In the genomic region with DNA sequence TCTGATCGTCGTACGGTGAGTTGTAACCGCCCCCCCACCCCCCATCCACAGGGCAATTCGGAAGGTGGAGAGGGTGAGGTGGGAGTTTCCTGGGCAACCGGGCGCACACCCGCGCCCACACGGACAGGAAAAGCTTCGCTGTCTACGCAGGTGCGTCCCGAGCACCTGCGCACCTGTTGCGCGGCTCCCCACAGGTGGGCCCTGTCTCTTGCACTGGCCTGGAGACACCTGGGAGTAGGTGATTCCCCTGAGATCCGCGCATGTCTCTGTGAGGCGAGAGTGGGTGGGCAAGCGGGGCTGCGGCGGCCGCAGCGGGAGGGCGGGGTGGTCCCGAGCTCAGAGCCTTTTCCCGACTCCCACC, we compare ENCODE assay signal across 8 cellular contexts. TPM values are rescaled to one million over a fixed set of nuclear protein-coding genes. Genes with fewer than 3 reads are reported as not detected.
DNase-seq lines count a peak whose midpoint lies in the region; ATAC-seq and TF ChIP-seq lines count a peak whose summit lies in the region.

No MANE protein-coding gene starts in this region.

- no peak for TF ChIP-seq POLR2A in Peyer's patch (IDR thresholded peaks at IDR 0.05)

- POLR2A ChIA-PET in HEK293T (lab: Yijun Ruan, JAX) = no interaction called here

- no peak for TF ChIP-seq CTCF in Peyer's patch (IDR thresholded peaks at IDR 0.05)

- 6% methylated on average over 28 of the region's 28 CpGs for WGBS in right cardiac atrium

- no peaks in the 10 kb centered on the region for H3K36me3 ChIP-seq in Peyer's patch

- DNase-seq in right cardiac atrium = no peak
- DNase-seq in cardiac septum (ENCODE audit: low spot score) = no peak
- DNase-seq in Peyer's patch = no peak
- DNase-seq in left lobe of liver (ENCODE audit: low spot score) = no peak
- DNase-seq in HEK293T (ENCODE audit: extremely low spot score) = no peak
- DNase-seq in activated CD4-positive, CD25-positive, alpha-beta regulatory T cell (lab: John Stamatoyannopoulos, UW) = no peak
- no peak for DNase-seq in DMS 273 (lab: John Stamatoyannopoulos, UW; ENCODE audit: unreplicated experiment)

- H3K4me1 ChIP-seq in right cardiac atrium (ENCODE audit: control insufficient read depth, insufficient read depth, low read length) = no peaks in the 10 kb centered on the region
- peaks cover 3 to 15% (median 6%) of the 10 kb centered on the region in 4 donors for H3K4me1 ChIP-seq in Peyer's patch

- H3K4me3 ChIP-seq in right cardiac atrium (ENCODE audit: low read length) (peak overlapping the region; percentile 75), Peyer's patch (peak overlapping the region; percentile 18 to 60 (median 56))

- H3K27me3 ChIP-seq in right cardiac atrium (ENCODE audit: control insufficient read depth, insufficient read depth) (no peaks in the 10 kb centered on the region), Peyer's patch (peaks cover 0 to 19% of the 10 kb centered on the region in 2 donors)

- ATAC-seq in right cardiac atrium (peak in 1 of 2 donors; percentile 10), left lobe of liver (peak; percentile 13), GM21360 (IDR thresholded peaks at IDR 0.05; ENCODE audit: unreplicated experiment) (no peak)

- H3K27ac ChIP-seq in right cardiac atrium (ENCODE audit: low read length) (no peak overlapping the region), Peyer's patch (peak overlapping the region in 1 of 4 donors; percentile 42)

- CTCF ChIA-PET in HEK293T (lab: Yijun Ruan, JAX) = no interaction called here

- intact Hi-C loops in right cardiac atrium (cut with DNase I) (no loop called here), cardiac septum (cut with DNase I) (no loop called here)

- H3K9me3 ChIP-seq in right cardiac atrium (ENCODE audit: control insufficient read depth, low read length) (no peaks in the 10 kb centered on the region), Peyer's patch (no peaks in the 10 kb centered on the region)

TF ChIP-seq in HEK293T, 16 proteins besides CTCF, POLR2A, EP300 and RAD21:
- no peak for TF ChIP-seq PKNOX1 (IDR thresholded peaks at IDR 0.05)
- no peak for TF ChIP-seq ELF4 (IDR thresholded peaks at IDR 0.05)
- no peak for TF ChIP-seq ARNT (IDR thresholded peaks at IDR 0.05)
- no peak for TF ChIP-seq TARDBP (IDR thresholded peaks at IDR 0.05)
- TF ChIP-seq SUZ12 (IDR thresholded peaks at IDR 0.05) = no peak
- TF ChIP-seq ZNF384 (IDR thresholded peaks at IDR 0.05) = no peak
- no peak for TF ChIP-seq LEF1 (IDR thresholded peaks at IDR 0.05; ENCODE audit: borderline replicate concordance)
- TF ChIP-seq FOXA1 (IDR thresholded peaks at IDR 0.05) = no peak
- no peak for TF ChIP-seq HDGF (IDR thresholded peaks at IDR 0.05; ENCODE audit: borderline replicate concordance)
- no peak for TF ChIP-seq SP1 (IDR thresholded peaks at IDR 0.05)
- no peak for TF ChIP-seq L3MBTL2 (conservative IDR thresholded peaks at IDR 0.05)
TF ChIP-seq in HEK293T: peak in this region for 0.

RNA-seq across cellular contexts. Expression of gene ATP6V1C2, which starts 0.5 kb away (rescaled TPM):
- total RNA-seq in right cardiac atrium (under 1 TPM in 2 of 4 donors, not detected in 2; 0.09 to 0.36 TPM), cardiac septum (0.24 TPM), Peyer's patch (10 to 100 TPM in 1 of 4 donors, under 1 TPM in 2, not detected in 1; 0.47 to 37.1 (median 0.54) TPM), left lobe of liver (0.10 TPM)
- polyA plus RNA-seq in right cardiac atrium = 0.52 TPM

RNA-seq across cellular contexts. Expression of gene NOL10, which starts 31.2 kb away (rescaled TPM):
- total RNA-seq in right cardiac atrium = 10 to 100 TPM; 17.1 to 17.9 (median 17.7) TPM
- 9.6 TPM for polyA plus RNA-seq in right cardiac atrium
- 18.5 TPM for total RNA-seq in cardiac septum
- total RNA-seq in Peyer's patch = 10 to 100 TPM; 14.4 to 29.7 (median 16.1) TPM
- total RNA-seq in left lobe of liver = 8.0 TPM
